ENCODE assay signal across 1 cellular context in the genomic region with DNA sequence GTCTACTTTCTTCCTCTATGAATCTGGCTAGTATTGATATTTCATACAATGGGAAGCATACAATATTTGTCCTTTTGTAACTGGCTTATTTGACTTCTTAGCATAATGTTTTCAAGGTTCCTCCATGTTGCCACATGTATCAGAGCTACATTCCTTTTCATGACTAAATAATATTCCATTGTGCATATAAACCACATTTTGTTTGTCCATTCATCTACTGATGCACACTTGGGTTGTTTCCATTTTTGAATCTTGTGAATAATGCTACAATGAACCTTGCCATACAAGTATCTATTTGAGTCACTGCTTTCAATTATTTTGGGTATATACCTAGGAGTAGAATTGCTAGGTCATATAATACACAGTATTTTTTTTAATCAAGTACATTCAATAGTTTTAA.
TF ChIP-seq lines count a peak whose summit lies in the region.

No MANE protein-coding gene starts in this region.

TF ChIP-seq in HEK293, 187 proteins besides CTCF, POLR2A, EP300 and RAD21 (continued from another document):
- TF ChIP-seq ZNF398 (tag by site-specific recombination; IDR thresholded peaks at IDR 0.05), result no peak
- TF ChIP-seq ZBTB48 (tag by site-specific recombination; IDR thresholded peaks at IDR 0.05), result no peak
- TF ChIP-seq, protein P1, sequence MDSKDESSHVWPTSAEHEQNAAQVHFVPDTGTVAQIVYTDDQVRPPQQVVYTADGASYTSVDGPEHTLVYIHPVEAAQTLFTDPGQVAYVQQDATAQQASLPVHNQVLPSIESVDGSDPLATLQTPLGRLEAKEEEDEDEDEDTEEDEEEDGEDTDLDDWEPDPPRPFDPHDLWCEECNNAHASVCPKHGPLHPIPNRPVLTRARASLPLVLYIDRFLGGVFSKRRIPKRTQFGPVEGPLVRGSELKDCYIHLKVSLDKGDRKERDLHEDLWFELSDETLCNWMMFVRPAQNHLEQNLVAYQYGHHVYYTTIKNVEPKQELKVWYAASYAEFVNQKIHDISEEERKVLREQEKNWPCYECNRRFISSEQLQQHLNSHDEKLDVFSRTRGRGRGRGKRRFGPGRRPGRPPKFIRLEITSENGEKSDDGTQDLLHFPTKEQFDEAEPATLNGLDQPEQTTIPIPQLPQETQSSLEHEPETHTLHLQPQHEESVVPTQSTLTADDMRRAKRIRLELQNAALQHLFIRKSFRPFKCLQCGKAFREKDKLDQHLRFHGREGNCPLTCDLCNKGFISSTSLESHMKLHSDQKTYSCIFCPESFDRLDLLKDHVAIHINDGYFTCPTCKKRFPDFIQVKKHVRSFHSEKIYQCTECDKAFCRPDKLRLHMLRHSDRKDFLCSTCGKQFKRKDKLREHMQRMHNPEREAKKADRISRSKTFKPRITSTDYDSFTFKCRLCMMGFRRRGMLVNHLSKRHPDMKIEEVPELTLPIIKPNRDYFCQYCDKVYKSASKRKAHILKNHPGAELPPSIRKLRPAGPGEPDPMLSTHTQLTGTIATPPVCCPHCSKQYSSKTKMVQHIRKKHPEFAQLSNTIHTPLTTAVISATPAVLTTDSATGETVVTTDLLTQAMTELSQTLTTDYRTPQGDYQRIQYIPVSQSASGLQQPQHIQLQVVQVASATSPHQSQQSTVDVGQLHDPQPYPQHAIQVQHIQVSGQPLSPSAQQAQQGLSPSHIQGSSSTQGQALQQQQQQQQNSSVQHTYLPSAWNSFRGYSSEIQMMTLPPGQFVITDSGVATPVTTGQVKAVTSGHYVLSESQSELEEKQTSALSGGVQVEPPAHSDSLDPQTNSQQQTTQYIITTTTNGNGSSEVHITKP (tag by site-specific recombination; IDR thresholded peaks at IDR 0.05), result no peak
- no peak for TF ChIP-seq ZNF571 (tag by site-specific recombination; IDR thresholded peaks at IDR 0.05)
- TF ChIP-seq ZNF146 (tag by site-specific recombination; IDR thresholded peaks at IDR 0.05), result peak; percentile 85
- no peak for TF ChIP-seq ZNF426 (tag by site-specific recombination; IDR thresholded peaks at IDR 0.05)
